Comparison of ENCODE assay signal across 18 cellular contexts in genomic region chr17:65323055-65323454, GRCh38.
"Had no signal": no experiment of that assay in that cellular context is flagged by ENCODE, and none has a peak within 500 bp of the region (broad histone marks: within the 10 kb centered on the region; RNA-seq: fewer than 3 reads in every experiment).

No MANE protein-coding gene starts in this region.

- H3K9me3 ChIP-seq: mucosa of descending colon, neutrophil, thoracic aorta had no signal

- H3K36me3 ChIP-seq: brain microvascular endothelial cell, neutrophil, thoracic aorta had no signal

- H3K27me3 ChIP-seq: brain microvascular endothelial cell, neutrophil had no signal

- H3K27ac ChIP-seq: brain microvascular endothelial cell, neutrophil, skin epidermis, thoracic aorta had no signal

- DNase-seq: activated CD4-positive, alpha-beta memory T cell treated with anti-CD3 and anti-CD28 coated beads for 36 hours; activated CD4-positive, alpha-beta T cell treated with anti-CD3 and anti-CD28 coated beads for 1 hour; activated gamma-delta T cell; activated T-cell treated with anti-CD3 and anti-CD28 coated beads, Interleukin-2, amount 50 U/mL, for 4 hours; brain microvascular endothelial cell; cerebellar nuclear complex; dermis blood vessel endothelial cell; hypothalamus; immature natural killer cell; left cardiac atrium; mammary epithelial cell; mucosa of descending colon; naive thymus-derived CD8-positive, alpha-beta T cell; stimulated activated CD4-positive, alpha-beta T cell treated with anti-CD3 and anti-CD28 coated beads, Interleukin-4, amount 100 ng/mL, for 4 hours; stimulated activated naive CD8-positive, alpha-beta T cell treated with anti-CD3 and anti-CD28 coated beads, Interleukin-15, amount 100 ng/mL, for 72 hours had no signal

- H3K4me3 ChIP-seq: mucosa of descending colon, skin epidermis, thoracic aorta had no signal

- ATAC-seq: activated T-cell treated with anti-CD3 and anti-CD28 coated beads, Interleukin-2, amount 50 U/mL, for 4 hours; left cardiac atrium; mucosa of descending colon; naive thymus-derived CD8-positive, alpha-beta T cell; stimulated activated naive CD8-positive, alpha-beta T cell treated with anti-CD3 and anti-CD28 coated beads, Interleukin-15, amount 100 ng/mL, for 72 hours had no signal
